9 cellular contexts compared by ENCODE assay signal in the genomic region with DNA sequence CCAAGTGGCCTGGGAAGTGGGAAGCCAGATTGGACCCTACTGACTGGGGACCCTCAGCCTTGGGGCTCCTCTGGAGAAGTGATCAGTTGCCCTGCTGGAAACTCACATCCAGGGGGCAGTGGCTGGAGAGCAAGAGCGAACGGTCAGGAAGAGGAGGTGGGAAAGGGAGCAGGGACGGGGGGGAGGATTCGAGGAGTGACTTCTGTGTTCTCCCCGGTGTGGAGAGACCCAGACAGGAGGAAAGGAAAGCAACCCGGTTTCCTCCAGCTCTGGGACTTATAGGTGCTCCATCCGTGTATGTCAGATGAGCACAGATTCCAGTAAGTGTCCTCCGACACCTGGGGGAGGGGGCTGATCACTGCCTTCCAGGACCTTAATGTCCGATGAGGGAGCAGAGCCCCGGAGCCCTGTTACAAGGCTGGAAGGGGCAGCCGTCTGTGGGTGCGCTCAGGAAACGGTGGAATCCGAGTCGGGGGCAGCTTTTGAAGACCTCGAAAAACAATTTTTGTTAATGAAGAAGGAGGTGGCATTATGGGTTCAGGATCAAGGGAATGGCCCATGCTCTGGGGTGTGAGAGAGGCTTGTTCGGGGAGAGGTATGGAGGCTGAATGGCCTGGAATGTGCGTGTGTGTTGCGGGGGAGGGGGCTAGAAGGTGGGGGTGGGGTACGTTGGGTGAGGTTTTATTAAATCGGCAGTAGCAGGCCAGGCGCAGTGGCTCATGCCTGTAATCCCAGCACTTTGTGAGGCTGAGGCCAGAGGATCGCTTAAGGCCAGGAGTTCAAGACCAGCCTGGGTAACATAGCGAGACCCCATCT. TPM values are rescaled to one million over a fixed set of nuclear protein-coding genes. Genes with fewer than 3 reads are reported as not detected.
DNase-seq lines count a peak whose midpoint lies in the region; TF ChIP-seq lines count a peak whose summit lies in the region.
"Had no signal": no experiment of that assay in that cellular context is flagged by ENCODE, and none has a peak within 500 bp of the region (broad histone marks: within the 10 kb centered on the region; RNA-seq: fewer than 3 reads in every experiment).

No MANE protein-coding gene starts in this region.

- WGBS in SK-N-SH (ENCODE audit: low lambda C conversion rate) = 27% methylated on average over 23 of the region's 24 CpGs
- no CpG with 5 or more reads among the region's 24 CpGs for WGBS in trophoblast cell (ENCODE audit: extremely low coverage, insufficient coverage, insufficient read length)

- no peak for TF ChIP-seq EP300 in SK-N-SH (IDR thresholded peaks at IDR 0.05; ENCODE audit: borderline replicate concordance in 1 of 2, low read depth in 1 of 2, low read length in 1 of 2)

- POLR2A ChIA-PET in SK-N-SH (lab: Yijun Ruan, JAX) = no interaction called here

- H4K8ac ChIP-seq in trophoblast cell (ENCODE audit: low read depth, low read length) = no peak overlapping the region

- no peak overlapping the region for H3K18ac ChIP-seq in trophoblast cell (ENCODE audit: low read length)

- no peak overlapping the region for H2BK12ac ChIP-seq in trophoblast cell (ENCODE audit: low read length)

- CTCF ChIA-PET in SK-N-SH (lab: Yijun Ruan, JAX) = interaction anchor here (1.0 to 3.3 kb wide), 11 partner anchors 9 to 196 kb away, joined by 3 to 16 read pairs (median 5); no protein-coding TSS in a partner anchor

- no peak overlapping the region for H4K91ac ChIP-seq in trophoblast cell (ENCODE audit: low read depth, low read length)

- H2AFZ ChIP-seq in SK-N-SH (ENCODE audit: low read depth) (no peak overlapping the region), trophoblast cell (ENCODE audit: insufficient read depth, low read length, poor library complexity) (no peak overlapping the region)

- no peak overlapping the region for H3K23ac ChIP-seq in trophoblast cell (ENCODE audit: low read length)

- no peak overlapping the region for H2AK5ac ChIP-seq in trophoblast cell (ENCODE audit: low read length)

- H3K4me3 ChIP-seq in SK-N-SH (ENCODE audit: low read depth in 2 of 2, low read length in 1 of 2) = peak overlapping the region; percentile 49 to 58; a peak in 3 of 4 replicates
- peak overlapping the region; percentile 28 for H3K4me3 ChIP-seq in fibroblast of pulmonary artery (replicated peaks; ENCODE audit: low read depth, low read length)
- no peak overlapping the region for H3K4me3 ChIP-seq in trophoblast cell (ENCODE audit: low read depth, low read length)
- H3K4me3 ChIP-seq in SJCRH30 = no peak overlapping the region

- no peak overlapping the region for H4K12ac ChIP-seq in trophoblast cell (ENCODE audit: low read depth, low read length)

- H3K4ac ChIP-seq in trophoblast cell (ENCODE audit: low read depth, low read length) = no peak overlapping the region

- H4K20me1 ChIP-seq in SK-N-SH (ENCODE audit: insufficient read depth) = no peaks in the 10 kb centered on the region

- no peaks in the 10 kb centered on the region for H3K9me3 ChIP-seq in SK-N-SH
- no peaks in the 10 kb centered on the region for H3K9me3 ChIP-seq in trophoblast cell (ENCODE audit: insufficient read depth, low read depth, low read length)
- H3K9me3 ChIP-seq in SJCRH30 (replicated peaks) = no peaks in the 10 kb centered on the region

- peak; percentile 43 for TF ChIP-seq CTCF in SK-N-SH (IDR thresholded peaks at IDR 0.05)
- TF ChIP-seq CTCF in fibroblast of pulmonary artery (IDR thresholded peaks at IDR 0.05; ENCODE audit: low read length, missing control alignments) = peak; percentile 13

- H3F3A ChIP-seq in SK-N-SH (replicated peaks; ENCODE audit: insufficient read depth) = no peaks in the 10 kb centered on the region

- H3K27ac ChIP-seq in SK-N-SH (ENCODE audit: low read depth in 2 of 2, low read length in 1 of 2) (no peak overlapping the region), trophoblast cell (ENCODE audit: low read depth, low read length) (no peak overlapping the region), SJCRH30 (no peak overlapping the region)

- no peak overlapping the region for H2BK5ac ChIP-seq in trophoblast cell (ENCODE audit: low read depth, low read length, poor library complexity)

- H3K9me2 ChIP-seq in SK-N-SH = no peaks in the 10 kb centered on the region

- no peak overlapping the region for H3K14ac ChIP-seq in trophoblast cell (ENCODE audit: low read length)

- no peaks in the 10 kb centered on the region for H3K79me1 ChIP-seq in trophoblast cell (ENCODE audit: low read length)

- peaks cover 0 to 5% of the 10 kb centered on the region in 2 experiments; a peak in 1 of 4 replicates for H3K4me1 ChIP-seq in SK-N-SH (ENCODE audit: control insufficient read depth in 1 of 2, insufficient read depth in 2 of 2, low read depth in 1 of 2, low read length in 1 of 2)
- H3K4me1 ChIP-seq in trophoblast cell (ENCODE audit: control insufficient read depth in 1 of 2, insufficient read depth in 2 of 2, low read length in 2 of 2) = no peaks in the 10 kb centered on the region
- H3K4me1 ChIP-seq in SJCRH30 = no peaks in the 10 kb centered on the region

- DNase-seq in ELF-1 (ENCODE audit: low read depth, low spot score) (peak; percentile 59), SK-N-SH (peak; percentile 84), fibroblast of pulmonary artery (ENCODE audit: low read depth) (peak; percentile 9), trophoblast cell (no peak), T1000 (lab: John Stamatoyannopoulos, UW) (no peak), SJCRH30 (no peak), SW480 (ENCODE audit: low spot score) (no peak)
- no peak for DNase-seq in effector CD8-positive, alpha-beta T cell (lab: John Stamatoyannopoulos, UW)
- DNase-seq: activated CD4-positive, alpha-beta T cell treated with anti-CD3 and anti-CD28 coated beads for 48 hours had no signal

- H2BK120ac ChIP-seq in trophoblast cell (ENCODE audit: insufficient read depth, low read length, poor library complexity) = no peak overlapping the region

- H3K36me3 ChIP-seq in SK-N-SH (replicated peaks in 1 of 2; ENCODE audit: control insufficient read depth in 1 of 2, insufficient read depth in 2 of 2, low read length in 1 of 2) (no peaks in the 10 kb centered on the region), trophoblast cell (ENCODE audit: control insufficient read depth in 1 of 2, insufficient read depth in 2 of 2, low read length in 2 of 2) (no peaks in the 10 kb centered on the region), SJCRH30 (no peaks in the 10 kb centered on the region)

- H3K79me2 ChIP-seq in SK-N-SH (ENCODE audit: insufficient read depth) (no peaks in the 10 kb centered on the region), trophoblast cell (ENCODE audit: control insufficient read depth, insufficient read depth, low read length, poor library complexity) (no peaks in the 10 kb centered on the region)

- H3K4me2 ChIP-seq in SK-N-SH (peak overlapping the region; percentile 89), trophoblast cell (ENCODE audit: low read length) (peak overlapping the region; percentile 90)

- no peak for TF ChIP-seq RAD21 in SK-N-SH (IDR thresholded peaks at IDR 0.05; ENCODE audit: low read length)

- peaks cover 38% of the 10 kb centered on the region for H3K27me3 ChIP-seq in SK-N-SH (ENCODE audit: insufficient read depth)
- H3K27me3 ChIP-seq in trophoblast cell (ENCODE audit: insufficient read depth, low read length) = peaks cover 47% of the 10 kb centered on the region
- H3K27me3 ChIP-seq in SJCRH30 = peaks cover 13% of the 10 kb centered on the region

- H3K9ac ChIP-seq in SK-N-SH (no peak overlapping the region), trophoblast cell (ENCODE audit: low read length) (no peak overlapping the region)

TF ChIP-seq in SK-N-SH, 30 proteins besides CTCF, POLR2A, EP300 and RAD21:
- TF ChIP-seq, protein P1, sequence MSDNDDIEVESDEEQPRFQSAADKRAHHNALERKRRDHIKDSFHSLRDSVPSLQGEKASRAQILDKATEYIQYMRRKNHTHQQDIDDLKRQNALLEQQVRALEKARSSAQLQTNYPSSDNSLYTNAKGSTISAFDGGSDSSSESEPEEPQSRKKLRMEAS (IDR thresholded peaks at IDR 0.05; ENCODE audit: low read depth) = no peak
- TF ChIP-seq, protein P2, sequence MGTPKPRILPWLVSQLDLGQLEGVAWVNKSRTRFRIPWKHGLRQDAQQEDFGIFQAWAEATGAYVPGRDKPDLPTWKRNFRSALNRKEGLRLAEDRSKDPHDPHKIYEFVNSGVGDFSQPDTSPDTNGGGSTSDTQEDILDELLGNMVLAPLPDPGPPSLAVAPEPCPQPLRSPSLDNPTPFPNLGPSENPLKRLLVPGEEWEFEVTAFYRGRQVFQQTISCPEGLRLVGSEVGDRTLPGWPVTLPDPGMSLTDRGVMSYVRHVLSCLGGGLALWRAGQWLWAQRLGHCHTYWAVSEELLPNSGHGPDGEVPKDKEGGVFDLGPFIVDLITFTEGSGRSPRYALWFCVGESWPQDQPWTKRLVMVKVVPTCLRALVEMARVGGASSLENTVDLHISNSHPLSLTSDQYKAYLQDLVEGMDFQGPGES (IDR thresholded peaks at IDR 0.05; ENCODE audit: low read depth, low read length) = no peak
- TF ChIP-seq POLR2AphosphoS5 (IDR thresholded peaks at IDR 0.05; ENCODE audit: low read depth, low read length) = no peak
- TF ChIP-seq GATA2 (CRISPR knock-in tag; IDR thresholded peaks at IDR 0.05) = no peak
- no peak for TF ChIP-seq MEF2A (IDR thresholded peaks at IDR 0.05; ENCODE audit: borderline replicate concordance, low read depth)
TF ChIP-seq in SK-N-SH: peak in this region for 0.

RNA-seq across cellular contexts. Expression of a gene that starts 34.8 kb away (rescaled TPM):
- 46.2 and 52.0 TPM in 2 replicates for polyA plus RNA-seq in SK-N-SH (2012; rRNA removed)
- polyA plus RNA-seq in SK-N-SH (2012; cell fraction: cytosol; rRNA removed) = 18.9 and 28.9 TPM in 2 replicates
- 127 and 159 TPM in 2 replicates for polyA plus RNA-seq in SK-N-SH (2012; cell fraction: nucleus; rRNA removed)
- 7.0 and 7.3 TPM in 2 replicates for polyA plus RNA-seq in trophoblast cell (2013)
- 8.7 and 9.0 TPM in 2 replicates for total RNA-seq in SJCRH30 (2014; rRNA removed; shearing (Covaris generic))

RNA-seq across cellular contexts. Expression of a gene that starts 50.2 kb away (rescaled TPM):
- 17.2 and 22.2 TPM in 2 replicates for polyA plus RNA-seq in SK-N-SH (2012; rRNA removed)
- 8.7 and 9.0 TPM in 2 replicates for polyA plus RNA-seq in SK-N-SH (2012; cell fraction: cytosol; rRNA removed)
- polyA plus RNA-seq in SK-N-SH (2012; cell fraction: nucleus; rRNA removed) = 107 and 134 TPM in 2 replicates
- 8.3 and 8.4 TPM in 2 replicates for polyA plus RNA-seq in trophoblast cell (2013)
- total RNA-seq in SJCRH30 (2014; rRNA removed; shearing (Covaris generic)) = 0.23 and 0.26 TPM in 2 replicates

Comparison
In these comparisons a context has a peak if more than half of its experiments do, and no peak if none do; other contexts are left out.
1. DNase-seq: peak in ELF-1 (single experiment), SK-N-SH (single experiment) and fibroblast of pulmonary artery (single experiment); none in trophoblast cell (0 of 2), effector CD8-positive, alpha-beta T cell (single experiment), T1000 (single experiment), SJCRH30 (0 of 2) and SW480 (single experiment).
2. H3K4me3 ChIP-seq: peak in SK-N-SH (2 of 2) and fibroblast of pulmonary artery (single experiment); none in trophoblast cell (single experiment) and SJCRH30 (single experiment).